ENCODE assay signal across 29 cellular contexts in the genomic region with DNA sequence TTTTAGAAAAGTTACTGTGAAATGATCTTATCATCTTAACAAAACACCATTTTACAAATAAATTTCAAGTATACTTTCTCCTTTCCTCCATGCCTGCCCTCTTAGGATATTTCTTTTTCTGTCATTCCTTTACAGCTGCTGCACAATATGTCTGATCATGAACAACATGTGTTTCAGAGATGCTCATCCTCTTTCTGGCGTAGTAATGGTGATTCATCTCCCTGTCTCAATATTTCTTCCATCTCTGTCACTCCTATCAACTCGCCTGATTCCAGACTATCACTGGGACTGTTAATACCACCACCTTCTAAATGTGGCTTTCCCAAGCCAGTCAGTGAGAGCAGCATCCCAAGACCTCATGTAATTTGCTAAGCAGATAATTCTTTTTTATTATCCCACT.
"Had no signal": no experiment of that assay in that cellular context is flagged by ENCODE, and none has a peak within 500 bp of the region (broad histone marks: within the 10 kb centered on the region; RNA-seq: fewer than 3 reads in every experiment).

No MANE protein-coding gene starts in this region.

- H3K9me3 ChIP-seq: pancreas, prostate gland, sigmoid colon, tibial nerve had no signal

- H3K4me1 ChIP-seq: prostate gland had no signal

- H3K27ac ChIP-seq: brain microvascular endothelial cell, pancreas, prostate gland, sigmoid colon, tibial nerve, WERI-Rb-1 had no signal

- DNase-seq: activated CD4-positive, alpha-beta memory T cell treated with anti-CD3 and anti-CD28 coated beads for 36 hours; activated CD4-positive, alpha-beta T cell treated with anti-CD3 and anti-CD28 coated beads, Interleukin-2, amount 10 ng/mL, durations not matched to agents 24 days and 14 days; activated CD4-positive, CD25-positive, alpha-beta regulatory T cell treated with anti-CD3 and anti-CD28 coated beads, Interleukin-2, amount 50 U/mL, for 72 hours; activated CD8-positive, alpha-beta memory T cell treated with anti-CD3 and anti-CD28 coated beads, Interleukin-2, amount 50 U/mL, for 4 hours; activated gamma-delta T cell; activated naive CD4-positive, alpha-beta T cell treated with anti-CD3 and anti-CD28 coated beads, Interleukin-2, amount 10 ng/mL, durations not matched to agents 7 days and 5 days; activated naive CD8-positive, alpha-beta T cell treated with anti-CD3 and anti-CD28 coated beads, Interleukin-2, amount 10 ng/mL, durations not matched to agents 7 days and 5 days; activated T-cell treated with anti-CD3 and anti-CD28 coated beads, Interleukin-2, amount 50 U/mL, for 1 hour; amniotic stem cell; brain microvascular endothelial cell; cortex of kidney; effector memory CD8-positive, alpha-beta T cell; foreskin melanocyte; hippocampal formation; kidney; left colon; mammary epithelial cell; naive B cell; nucleus accumbens; pancreas; sigmoid colon; stimulated activated CD4-positive, alpha-beta T cell treated with anti-CD3 and anti-CD28 coated beads, Interleukin-1b, Interleukin-23, amount 100 ng/mL, for 48 hours; stimulated activated naive B cell treated with anti-CD40 and anti-IgM and Interleukin-4, amounts not matched to agents 10 μg/mL and 1 μg/mL and 100 μg/mL, for 72 hours; T-helper 17 cell; T1000; WERI-Rb-1 had no signal

- H3K4me3 ChIP-seq: pancreas, prostate gland, sigmoid colon, smooth muscle cell, tibial nerve had no signal

- H3K36me3 ChIP-seq: brain microvascular endothelial cell, pancreas, prostate gland, WERI-Rb-1 had no signal

- H3K27me3 ChIP-seq: brain microvascular endothelial cell, pancreas, sigmoid colon, tibial nerve had no signal

- H3K4me2 ChIP-seq: smooth muscle cell had no signal
